ENCODE assay signal across 8 cellular contexts in genomic region chr1:184002071-184002470, GRCh38. TPM values are rescaled to one million over a fixed set of nuclear protein-coding genes. Genes with fewer than 3 reads are reported as not detected.
DNase-seq lines count a peak whose midpoint lies in the region; FAIRE-seq and TF ChIP-seq lines count a peak whose summit lies in the region.

No MANE protein-coding gene starts in this region.

- CTCF ChIA-PET in AG04450 (lab: Charles Lee) = no interaction called here

- TF ChIP-seq POLR2A in GM12892 (IDR thresholded peaks at IDR 0.05; ENCODE audit: low read depth, low read length) = no peak

- POLR2A ChIA-PET in AG04450 (lab: Yijun Ruan, JAX) = no interaction called here

- DNase-seq in AG04450 (ENCODE audit: low read depth, low spot score) (peak; percentile 68), LNCaP clone FGC (ENCODE audit: low read depth) (peak; percentile 26), caudate nucleus (lab: John Stamatoyannopoulos, UW) (peak in 31 of 61 donors; percentile 9 to 97 (median 40)), kidney tubule cell (ENCODE audit: low spot score) (peak; percentile 89), GF-D8 (lab: John Stamatoyannopoulos, UW) (no peak), NCI-H1092 (lab: John Stamatoyannopoulos, UW) (no peak), GM10266 (ENCODE audit: extremely low spot score) (no peak), GM12892 (ENCODE audit: insufficient read length) (no peak)

- TF ChIP-seq CTCF in AG04450 (IDR thresholded peaks at IDR 0.05; ENCODE audit: low read depth, low read length) = no peak
- TF ChIP-seq CTCF in LNCaP clone FGC (IDR thresholded peaks at IDR 0.05; ENCODE audit: control insufficient read depth, extremely low read depth, insufficient read depth) = no peak
- TF ChIP-seq CTCF in GM10266 (IDR thresholded peaks at IDR 0.05; ENCODE audit: control insufficient read depth, insufficient read depth, low read depth, missing control alignments) = no peak

- FAIRE-seq in GM12892 (lab: Jason Lieb, UNC) = no peak

- H3K9me3 ChIP-seq in AG04450 (ENCODE audit: control insufficient read depth, insufficient read depth, low read length) = no peaks in the 10 kb centered on the region

- H3K27me3 ChIP-seq in AG04450 (ENCODE audit: control insufficient read depth, insufficient read depth, low read length) = no peaks in the 10 kb centered on the region

- H3K27ac ChIP-seq in AG04450 (ENCODE audit: low read depth, low read length) = peak overlapping the region; percentile 75
- H3K27ac ChIP-seq in caudate nucleus (ENCODE audit: low read depth, low read length) = peak overlapping the region; percentile 77

- H3K4me3 ChIP-seq in AG04450 (ENCODE audit: low read depth, low read length) (no peak overlapping the region), LNCaP clone FGC (ENCODE audit: low read depth, low read length) (no peak overlapping the region)

RNA-seq across cellular contexts. Expression of gene COLGALT2, which starts 35.5 kb away (rescaled TPM):
- polyA plus RNA-seq in AG04450 (2011; rRNA removed) = 3.5 and 3.8 TPM in 2 replicates
- 3.4 and 4.1 TPM in 2 replicates for polyA minus RNA-seq in AG04450 (2011; rRNA and poly(A)+ RNA removed)
- 0.06 TPM for polyA plus RNA-seq in GM12892 (2012; ENCODE audit: missing spikeins)

RNA-seq across cellular contexts. Expression of gene TSEN15, which starts 49.5 kb away (rescaled TPM):
- polyA plus RNA-seq in AG04450 (2011; rRNA removed) = 54.3 and 69.9 TPM in 2 replicates
- polyA minus RNA-seq in AG04450 (2011; rRNA and poly(A)+ RNA removed) = 39.9 and 54.3 TPM in 2 replicates
- polyA plus RNA-seq in GM12892 (2012; ENCODE audit: missing spikeins) = 33.7 TPM

Comparison
In these comparisons a context has a peak if more than half of its experiments do, and no peak if none do; other contexts are left out.
1. DNase-seq: peak in AG04450 (single experiment), LNCaP clone FGC (single experiment), caudate nucleus (31 of 61) and kidney tubule cell (single experiment); none in GF-D8 (single experiment), NCI-H1092 (single experiment), GM10266 (single experiment) and GM12892 (single experiment).